1 cellular context compared by ENCODE assay signal in the genomic region with DNA sequence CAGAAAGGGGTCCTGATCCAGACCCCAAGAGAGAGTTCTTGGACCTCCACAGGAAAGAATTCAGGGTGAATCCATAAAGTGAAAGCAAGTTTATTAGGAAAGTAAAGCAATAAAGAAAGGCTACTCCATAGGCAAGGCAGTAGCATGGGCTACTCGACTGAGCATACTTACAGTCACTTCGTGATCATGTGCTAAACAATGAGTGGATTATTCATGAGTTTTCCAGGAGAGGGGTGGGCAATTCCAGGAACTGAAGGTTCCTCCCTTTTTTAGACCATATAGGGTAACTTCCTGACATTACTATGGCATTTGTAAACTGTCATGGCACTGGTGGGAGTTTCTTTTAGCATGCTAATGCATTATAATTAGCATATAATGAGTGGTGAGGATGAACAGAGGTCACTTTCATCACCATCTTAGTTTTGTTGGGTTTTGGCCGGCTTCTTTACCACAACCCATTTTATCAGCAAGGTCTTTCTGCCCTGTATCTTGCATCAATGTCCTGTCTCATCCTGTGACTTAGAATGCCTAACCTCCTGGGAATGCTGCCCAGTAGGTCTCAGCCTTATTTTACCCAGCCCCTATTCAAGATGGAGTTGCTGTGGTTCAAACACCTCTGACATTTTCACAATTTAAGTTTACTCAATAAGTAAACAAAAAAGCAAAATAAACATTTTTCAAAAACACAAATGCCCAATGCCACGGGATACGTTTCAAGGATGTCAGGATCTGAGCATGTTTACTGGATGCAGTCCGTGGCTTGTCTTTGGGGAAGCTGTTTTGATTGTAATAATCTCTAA.
TF ChIP-seq lines count a peak whose summit lies in the region.

No MANE protein-coding gene starts in this region.

TF ChIP-seq in K562, 482 proteins besides CTCF, POLR2A, EP300 and RAD21 (continued from another document and continues in another):
- TF ChIP-seq ZNF253 (CRISPR knock-in tag; conservative IDR thresholded peaks at IDR 0.05): peak; percentile 91
- no peak for TF ChIP-seq SIN3A (IDR thresholded peaks at IDR 0.05; ENCODE audit: borderline replicate concordance in 2 of 2, control insufficient read depth in 1 of 2, low read depth in 2 of 2, low read length in 2 of 2)
- TF ChIP-seq HOMEZ (CRISPR knock-in tag; IDR thresholded peaks at IDR 0.05): peak; percentile 93; the same call in 1 of the 2 replicates
- TF ChIP-seq KLF16 (IDR thresholded peaks at IDR 0.05): peak; percentile 33; the same call in 1 of the 2 replicates
- peak; percentile 90; the same call in 1 of the 2 replicates for TF ChIP-seq ZNF561 (CRISPR knock-in tag; conservative IDR thresholded peaks at IDR 0.05)
- peak; percentile 100 for TF ChIP-seq ZNF592 (IDR thresholded peaks at IDR 0.05)
- no peak for TF ChIP-seq FOXP1 (CRISPR knock-in tag; IDR thresholded peaks at IDR 0.05)
- TF ChIP-seq ZNF584 (CRISPR knock-in tag; IDR thresholded peaks at IDR 0.05; ENCODE audit: low read depth): peak; percentile 100
- TF ChIP-seq, protein P1, sequence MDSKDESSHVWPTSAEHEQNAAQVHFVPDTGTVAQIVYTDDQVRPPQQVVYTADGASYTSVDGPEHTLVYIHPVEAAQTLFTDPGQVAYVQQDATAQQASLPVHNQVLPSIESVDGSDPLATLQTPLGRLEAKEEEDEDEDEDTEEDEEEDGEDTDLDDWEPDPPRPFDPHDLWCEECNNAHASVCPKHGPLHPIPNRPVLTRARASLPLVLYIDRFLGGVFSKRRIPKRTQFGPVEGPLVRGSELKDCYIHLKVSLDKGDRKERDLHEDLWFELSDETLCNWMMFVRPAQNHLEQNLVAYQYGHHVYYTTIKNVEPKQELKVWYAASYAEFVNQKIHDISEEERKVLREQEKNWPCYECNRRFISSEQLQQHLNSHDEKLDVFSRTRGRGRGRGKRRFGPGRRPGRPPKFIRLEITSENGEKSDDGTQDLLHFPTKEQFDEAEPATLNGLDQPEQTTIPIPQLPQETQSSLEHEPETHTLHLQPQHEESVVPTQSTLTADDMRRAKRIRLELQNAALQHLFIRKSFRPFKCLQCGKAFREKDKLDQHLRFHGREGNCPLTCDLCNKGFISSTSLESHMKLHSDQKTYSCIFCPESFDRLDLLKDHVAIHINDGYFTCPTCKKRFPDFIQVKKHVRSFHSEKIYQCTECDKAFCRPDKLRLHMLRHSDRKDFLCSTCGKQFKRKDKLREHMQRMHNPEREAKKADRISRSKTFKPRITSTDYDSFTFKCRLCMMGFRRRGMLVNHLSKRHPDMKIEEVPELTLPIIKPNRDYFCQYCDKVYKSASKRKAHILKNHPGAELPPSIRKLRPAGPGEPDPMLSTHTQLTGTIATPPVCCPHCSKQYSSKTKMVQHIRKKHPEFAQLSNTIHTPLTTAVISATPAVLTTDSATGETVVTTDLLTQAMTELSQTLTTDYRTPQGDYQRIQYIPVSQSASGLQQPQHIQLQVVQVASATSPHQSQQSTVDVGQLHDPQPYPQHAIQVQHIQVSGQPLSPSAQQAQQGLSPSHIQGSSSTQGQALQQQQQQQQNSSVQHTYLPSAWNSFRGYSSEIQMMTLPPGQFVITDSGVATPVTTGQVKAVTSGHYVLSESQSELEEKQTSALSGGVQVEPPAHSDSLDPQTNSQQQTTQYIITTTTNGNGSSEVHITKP (IDR thresholded peaks at IDR 0.05; ENCODE audit: partially characterized antibody): peak; percentile 62
- TF ChIP-seq TRIM24 (IDR thresholded peaks at IDR 0.05): no peak
- TF ChIP-seq ZC3H8 (IDR thresholded peaks at IDR 0.05): no peak
- no peak for TF ChIP-seq CCAR2 (IDR thresholded peaks at IDR 0.05; ENCODE audit: low read depth, low read length)
- no peak for TF ChIP-seq HNRNPH1 (optimal IDR thresholded peaks at IDR 0.05; ENCODE audit: low read depth, low read length)
- TF ChIP-seq ZBTB49 (CRISPR knock-in tag; IDR thresholded peaks at IDR 0.05; ENCODE audit: borderline replicate concordance): no peak
- peak; percentile 84 for TF ChIP-seq MYC (IDR thresholded peaks at IDR 0.05; ENCODE audit: low read depth, low read length)
- peak; percentile 96 for TF ChIP-seq MYC (CRISPR knock-in tag; IDR thresholded peaks at IDR 0.05; ENCODE audit: borderline replicate concordance, low read depth)
- peak; percentile 99 for TF ChIP-seq DDX20 (tag; IDR thresholded peaks at IDR 0.05; ENCODE audit: low read depth)
- TF ChIP-seq, protein P2, sequence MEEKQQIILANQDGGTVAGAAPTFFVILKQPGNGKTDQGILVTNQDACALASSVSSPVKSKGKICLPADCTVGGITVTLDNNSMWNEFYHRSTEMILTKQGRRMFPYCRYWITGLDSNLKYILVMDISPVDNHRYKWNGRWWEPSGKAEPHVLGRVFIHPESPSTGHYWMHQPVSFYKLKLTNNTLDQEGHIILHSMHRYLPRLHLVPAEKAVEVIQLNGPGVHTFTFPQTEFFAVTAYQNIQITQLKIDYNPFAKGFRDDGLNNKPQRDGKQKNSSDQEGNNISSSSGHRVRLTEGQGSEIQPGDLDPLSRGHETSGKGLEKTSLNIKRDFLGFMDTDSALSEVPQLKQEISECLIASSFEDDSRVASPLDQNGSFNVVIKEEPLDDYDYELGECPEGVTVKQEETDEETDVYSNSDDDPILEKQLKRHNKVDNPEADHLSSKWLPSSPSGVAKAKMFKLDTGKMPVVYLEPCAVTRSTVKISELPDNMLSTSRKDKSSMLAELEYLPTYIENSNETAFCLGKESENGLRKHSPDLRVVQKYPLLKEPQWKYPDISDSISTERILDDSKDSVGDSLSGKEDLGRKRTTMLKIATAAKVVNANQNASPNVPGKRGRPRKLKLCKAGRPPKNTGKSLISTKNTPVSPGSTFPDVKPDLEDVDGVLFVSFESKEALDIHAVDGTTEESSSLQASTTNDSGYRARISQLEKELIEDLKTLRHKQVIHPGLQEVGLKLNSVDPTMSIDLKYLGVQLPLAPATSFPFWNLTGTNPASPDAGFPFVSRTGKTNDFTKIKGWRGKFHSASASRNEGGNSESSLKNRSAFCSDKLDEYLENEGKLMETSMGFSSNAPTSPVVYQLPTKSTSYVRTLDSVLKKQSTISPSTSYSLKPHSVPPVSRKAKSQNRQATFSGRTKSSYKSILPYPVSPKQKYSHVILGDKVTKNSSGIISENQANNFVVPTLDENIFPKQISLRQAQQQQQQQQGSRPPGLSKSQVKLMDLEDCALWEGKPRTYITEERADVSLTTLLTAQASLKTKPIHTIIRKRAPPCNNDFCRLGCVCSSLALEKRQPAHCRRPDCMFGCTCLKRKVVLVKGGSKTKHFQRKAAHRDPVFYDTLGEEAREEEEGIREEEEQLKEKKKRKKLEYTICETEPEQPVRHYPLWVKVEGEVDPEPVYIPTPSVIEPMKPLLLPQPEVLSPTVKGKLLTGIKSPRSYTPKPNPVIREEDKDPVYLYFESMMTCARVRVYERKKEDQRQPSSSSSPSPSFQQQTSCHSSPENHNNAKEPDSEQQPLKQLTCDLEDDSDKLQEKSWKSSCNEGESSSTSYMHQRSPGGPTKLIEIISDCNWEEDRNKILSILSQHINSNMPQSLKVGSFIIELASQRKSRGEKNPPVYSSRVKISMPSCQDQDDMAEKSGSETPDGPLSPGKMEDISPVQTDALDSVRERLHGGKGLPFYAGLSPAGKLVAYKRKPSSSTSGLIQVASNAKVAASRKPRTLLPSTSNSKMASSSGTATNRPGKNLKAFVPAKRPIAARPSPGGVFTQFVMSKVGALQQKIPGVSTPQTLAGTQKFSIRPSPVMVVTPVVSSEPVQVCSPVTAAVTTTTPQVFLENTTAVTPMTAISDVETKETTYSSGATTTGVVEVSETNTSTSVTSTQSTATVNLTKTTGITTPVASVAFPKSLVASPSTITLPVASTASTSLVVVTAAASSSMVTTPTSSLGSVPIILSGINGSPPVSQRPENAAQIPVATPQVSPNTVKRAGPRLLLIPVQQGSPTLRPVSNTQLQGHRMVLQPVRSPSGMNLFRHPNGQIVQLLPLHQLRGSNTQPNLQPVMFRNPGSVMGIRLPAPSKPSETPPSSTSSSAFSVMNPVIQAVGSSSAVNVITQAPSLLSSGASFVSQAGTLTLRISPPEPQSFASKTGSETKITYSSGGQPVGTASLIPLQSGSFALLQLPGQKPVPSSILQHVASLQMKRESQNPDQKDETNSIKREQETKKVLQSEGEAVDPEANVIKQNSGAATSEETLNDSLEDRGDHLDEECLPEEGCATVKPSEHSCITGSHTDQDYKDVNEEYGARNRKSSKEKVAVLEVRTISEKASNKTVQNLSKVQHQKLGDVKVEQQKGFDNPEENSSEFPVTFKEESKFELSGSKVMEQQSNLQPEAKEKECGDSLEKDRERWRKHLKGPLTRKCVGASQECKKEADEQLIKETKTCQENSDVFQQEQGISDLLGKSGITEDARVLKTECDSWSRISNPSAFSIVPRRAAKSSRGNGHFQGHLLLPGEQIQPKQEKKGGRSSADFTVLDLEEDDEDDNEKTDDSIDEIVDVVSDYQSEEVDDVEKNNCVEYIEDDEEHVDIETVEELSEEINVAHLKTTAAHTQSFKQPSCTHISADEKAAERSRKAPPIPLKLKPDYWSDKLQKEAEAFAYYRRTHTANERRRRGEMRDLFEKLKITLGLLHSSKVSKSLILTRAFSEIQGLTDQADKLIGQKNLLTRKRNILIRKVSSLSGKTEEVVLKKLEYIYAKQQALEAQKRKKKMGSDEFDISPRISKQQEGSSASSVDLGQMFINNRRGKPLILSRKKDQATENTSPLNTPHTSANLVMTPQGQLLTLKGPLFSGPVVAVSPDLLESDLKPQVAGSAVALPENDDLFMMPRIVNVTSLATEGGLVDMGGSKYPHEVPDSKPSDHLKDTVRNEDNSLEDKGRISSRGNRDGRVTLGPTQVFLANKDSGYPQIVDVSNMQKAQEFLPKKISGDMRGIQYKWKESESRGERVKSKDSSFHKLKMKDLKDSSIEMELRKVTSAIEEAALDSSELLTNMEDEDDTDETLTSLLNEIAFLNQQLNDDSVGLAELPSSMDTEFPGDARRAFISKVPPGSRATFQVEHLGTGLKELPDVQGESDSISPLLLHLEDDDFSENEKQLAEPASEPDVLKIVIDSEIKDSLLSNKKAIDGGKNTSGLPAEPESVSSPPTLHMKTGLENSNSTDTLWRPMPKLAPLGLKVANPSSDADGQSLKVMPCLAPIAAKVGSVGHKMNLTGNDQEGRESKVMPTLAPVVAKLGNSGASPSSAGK (IDR thresholded peaks at IDR 0.05): peak; percentile 69
- TF ChIP-seq IFI16 (CRISPR knock-in tag; IDR thresholded peaks at IDR 0.05): peak; percentile 88
- TF ChIP-seq STAT5B (CRISPR knock-in tag; IDR thresholded peaks at IDR 0.05): peak; percentile 96
- peak; percentile 98 for TF ChIP-seq ZNF76 (CRISPR knock-in tag; IDR thresholded peaks at IDR 0.05; ENCODE audit: borderline replicate concordance)
- peak; percentile 90 for TF ChIP-seq GTF2E2 (tag; IDR thresholded peaks at IDR 0.05)
- TF ChIP-seq CBFA2T2 (conservative IDR thresholded peaks at IDR 0.05): no peak
- TF ChIP-seq ESRRB (CRISPR knock-in tag; IDR thresholded peaks at IDR 0.05; ENCODE audit: borderline replicate concordance): peak; percentile 93
- TF ChIP-seq ILK (tag; IDR thresholded peaks at IDR 0.05; ENCODE audit: borderline replicate concordance, low read depth): peak; percentile 98
- TF ChIP-seq ZNF436 (CRISPR knock-in tag; IDR thresholded peaks at IDR 0.05): no peak
- no peak for TF ChIP-seq HNRNPL (IDR thresholded peaks at IDR 0.05; ENCODE audit: low read depth, low read length)
- no peak for TF ChIP-seq NFATC3 (IDR thresholded peaks at IDR 0.05)
- peak; percentile 94 for TF ChIP-seq HOXB6 (CRISPR knock-in tag; IDR thresholded peaks at IDR 0.05; ENCODE audit: borderline replicate concordance)
